ENCODE assay signal across 8 cellular contexts in the genomic region with DNA sequence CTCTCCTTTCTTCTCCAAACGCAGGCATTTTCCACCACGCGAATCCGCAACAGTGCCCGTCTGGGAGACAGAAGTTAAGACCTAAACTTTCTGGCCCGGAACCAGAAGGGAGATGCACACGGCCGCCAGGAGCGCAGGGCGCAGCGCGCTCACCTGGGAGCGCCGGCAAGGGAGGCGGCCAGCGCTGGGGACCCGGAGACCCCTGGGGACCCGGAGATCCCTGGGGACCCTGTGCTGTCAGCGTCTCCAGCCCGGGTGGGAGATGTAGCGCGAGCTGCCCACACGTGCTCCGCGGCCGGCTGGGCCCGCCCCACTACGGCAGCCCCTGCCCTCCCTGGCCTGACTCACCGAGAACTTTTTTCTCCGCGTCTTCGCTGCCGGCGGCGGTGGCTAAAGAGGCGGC. TPM values are rescaled to one million over a fixed set of nuclear protein-coding genes. Genes with fewer than 3 reads are reported as not detected.
A peak's percentile ranks its signal among the peaks of the same experiment; 100 is the strongest.
DNase-seq lines count a peak whose midpoint lies in the region; ATAC-seq and TF ChIP-seq lines count a peak whose summit lies in the region.

No MANE protein-coding gene starts in this region.

- peaks cover 27 to 67% (median 51%) of the 10 kb centered on the region in 6 donors for H3K4me1 ChIP-seq in spleen

- H3K9me3 ChIP-seq in AG04450 (ENCODE audit: control insufficient read depth, insufficient read depth, low read length), result no peaks in the 10 kb centered on the region; the same call in 1 of the 2 replicates
- no peaks in the 10 kb centered on the region for H3K9me3 ChIP-seq in spleen

- TF ChIP-seq POLR2A in spleen (IDR thresholded peaks at IDR 0.05), result no peak

- POLR2A ChIA-PET in AG04450 (lab: Yijun Ruan, JAX), result interaction anchor here (0.7 to 1.9 kb wide), 4 partner anchors 27 to 455 kb away, joined by 3 to 5 read pairs (median 3); partner anchors contain the start of gene SMIM10L1

- TF ChIP-seq CTCF in AG04450 (IDR thresholded peaks at IDR 0.05; ENCODE audit: low read depth, low read length) (peak; percentile 38), spleen (IDR thresholded peaks at IDR 0.05 in 8 of 11, conservative IDR thresholded peaks at IDR 0.05 in 3 of 11) (peak in 3 of 11 experiments; percentile 9 to 17 (median 12))

- peak overlapping the region; percentile 91 for H3K4me3 ChIP-seq in AG04450 (ENCODE audit: low read depth, low read length)
- peak overlapping the region; percentile 96 for H3K4me3 ChIP-seq in iPS-11a (ENCODE audit: low read depth, low read length)
- peak overlapping the region; percentile 77 to 95 (median 85) for H3K4me3 ChIP-seq in spleen

- H3K27ac ChIP-seq in AG04450 (ENCODE audit: low read depth, low read length) (peak overlapping the region; percentile 98), spleen (peak overlapping the region; percentile 85 to 96 (median 93))

- WGBS in spleen, 5 donors, result 0 to 3% (median 0%) methylated on average over 6 to 36 of the region's 36 CpGs

- DNase-seq in AG04450 (ENCODE audit: low read depth, low spot score) (peak; percentile 18), SW480 (ENCODE audit: low spot score) (peak; percentile 63), astrocyte of the hippocampus (ENCODE audit: low read depth, low spot score) (peak; percentile 81), spleen (peak; percentile 86), NCI-H1048 (lab: John Stamatoyannopoulos, UW) (no peak)

- CTCF ChIA-PET in AG04450 (lab: Charles Lee), result interaction anchor here (3.0 kb wide), 1 partner anchor 27 kb away, joined by 19 read pairs; no protein-coding TSS in a partner anchor

- H3K36me3 ChIP-seq in spleen, result no peaks in the 10 kb centered on the region

- no peaks in the 10 kb centered on the region for H3K27me3 ChIP-seq in AG04450 (ENCODE audit: control insufficient read depth, insufficient read depth, low read length)
- H3K27me3 ChIP-seq in spleen (replicated peaks in 1 of 7), result peaks cover 0 to 28% (median 7%) of the 10 kb centered on the region in 7 donors

- intact Hi-C loops in spleen (cut with DNase I; ENCODE audit: low total_unique reads), result no loop called here

- ATAC-seq in GM18870 (IDR thresholded peaks at IDR 0.05; ENCODE audit: unreplicated experiment) (peak; percentile 36), HG03103 (IDR thresholded peaks at IDR 0.05; ENCODE audit: low read depth, unreplicated experiment) (peak; percentile 32)

RNA-seq across cellular contexts. Expression of gene YBX3, which starts 0.6 kb away (rescaled TPM):
- 95.6 and 99.2 TPM in 2 replicates for polyA plus RNA-seq in AG04450 (2011; rRNA removed)
- 119 and 156 TPM in 2 replicates for polyA minus RNA-seq in AG04450 (2011; rRNA and poly(A)+ RNA removed)
- total RNA-seq in spleen, result 100 to 1,000 TPM; 166 to 250 (median 180) TPM
- 100 to 1,000 TPM in 1 of 3 donors, 10 to 100 TPM in 2; 87.0 to 155 (median 90.7) TPM for polyA plus RNA-seq in spleen

RNA-seq across cellular contexts. Expression of gene STYK1, which starts 48.7 kb away (rescaled TPM):
- 0.02 and 0.14 TPM in 2 replicates for polyA plus RNA-seq in AG04450 (2011; rRNA removed)
- 0.61 TPM in 1 of 2 replicates, not detected in the other for polyA minus RNA-seq in AG04450 (2011; rRNA and poly(A)+ RNA removed)
- 1 to 10 TPM in 4 of 7 donors, under 1 TPM in 3; 0.49 to 2.4 (median 1.2) TPM for total RNA-seq in spleen
- polyA plus RNA-seq in spleen, result under 1 TPM; 0.17 to 0.26 (median 0.26) TPM
